In the genomic region with DNA sequence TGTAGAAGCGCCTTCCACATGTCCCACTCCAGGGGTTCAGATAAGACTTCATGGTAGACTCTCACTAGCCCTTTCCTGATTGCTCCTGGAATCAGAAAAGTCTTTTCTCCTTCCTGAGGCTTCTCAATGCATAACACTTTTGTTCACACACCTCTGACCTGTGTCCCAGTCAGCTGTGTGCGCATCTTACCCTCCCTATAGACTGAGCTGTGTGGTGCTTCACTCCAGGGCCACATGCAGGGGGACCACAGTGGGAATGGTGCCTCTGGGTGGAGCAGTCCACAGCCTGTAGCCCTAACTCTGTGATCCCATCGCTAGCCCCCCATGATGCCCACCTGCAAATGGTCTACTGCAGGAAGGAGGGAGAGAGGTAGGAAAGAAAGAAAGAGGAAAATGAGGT, we compare ENCODE assay signal across 21 cellular contexts.
"Had no signal": no experiment of that assay in that cellular context is flagged by ENCODE, and none has a peak within 500 bp of the region (broad histone marks: within the 10 kb centered on the region; RNA-seq: fewer than 3 reads in every experiment).

No MANE protein-coding gene starts in this region.

- H3K4me1 Mint-ChIP-seq: endodermal cell had no signal

- H3K4me1 ChIP-seq: lower lobe of right lung, parathyroid adenoma, right lobe of liver, transverse colon had no signal

- DNase-seq: dorsolateral prefrontal cortex; effector CD8-positive, alpha-beta T cell; endodermal cell; foreskin melanocyte; hypothalamus; immature natural killer cell; left ventricle myocardium superior; lower lobe of right lung; naive thymus-derived CD8-positive, alpha-beta T cell; small intestine; stimulated activated CD4-positive, alpha-beta T cell treated with anti-CD3 and anti-CD28 coated beads, Interleukin-15, amount 100 ng/mL, for 24 hours; stimulated activated CD4-positive, alpha-beta T cell treated with anti-CD3 and anti-CD28 coated beads, Interleukin-2, amount 100 ng/mL, for 48 hours; stimulated activated naive CD4-positive, alpha-beta T cell; stimulated activated naive CD8-positive, alpha-beta T cell treated with anti-CD3 and anti-CD28 coated beads, Interleukin-15, amount 100 ng/mL, for 72 hours; transverse colon had no signal

- H3K9me3 Mint-ChIP-seq: endodermal cell; immature natural killer cell; naive thymus-derived CD8-positive, alpha-beta T cell; stimulated activated naive CD8-positive, alpha-beta T cell treated with anti-CD3 and anti-CD28 coated beads, Interleukin-15, amount 100 ng/mL, for 72 hours had no signal

- H3K9me3 ChIP-seq: esophagus muscularis mucosa, lower lobe of right lung, neutrophil, right lobe of liver, suprapubic skin, transverse colon had no signal

- H3K36me3 Mint-ChIP-seq: immature natural killer cell had no signal

- H3K27me3 ChIP-seq: dorsolateral prefrontal cortex, esophagus muscularis mucosa, neutrophil, right lobe of liver, suprapubic skin, transverse colon had no signal

- H3K4me3 Mint-ChIP-seq: endodermal cell; immature natural killer cell; stimulated activated naive CD8-positive, alpha-beta T cell treated with anti-CD3 and anti-CD28 coated beads, Interleukin-15, amount 100 ng/mL, for 72 hours had no signal

- H3K27ac Mint-ChIP-seq: endodermal cell; progenitor cell of endocrine pancreas; stimulated activated naive CD8-positive, alpha-beta T cell treated with anti-CD3 and anti-CD28 coated beads, Interleukin-15, amount 100 ng/mL, for 72 hours had no signal

- H3K27me3 Mint-ChIP-seq: naive thymus-derived CD8-positive, alpha-beta T cell had no signal

- H3K79me2 ChIP-seq: parathyroid adenoma had no signal

- ATAC-seq: left ventricle myocardium superior; lower lobe of right lung; naive thymus-derived CD8-positive, alpha-beta T cell; right lobe of liver; stimulated activated naive CD8-positive, alpha-beta T cell treated with anti-CD3 and anti-CD28 coated beads, Interleukin-15, amount 100 ng/mL, for 72 hours had no signal

- H2AFZ ChIP-seq: parathyroid adenoma had no signal

- H3K36me3 ChIP-seq: esophagus muscularis mucosa, lower lobe of right lung, neutrophil, right lobe of liver, suprapubic skin, transverse colon had no signal

- H3K27ac ChIP-seq: dorsolateral prefrontal cortex, esophagus muscularis mucosa, lower lobe of right lung, neutrophil, parathyroid adenoma, right lobe of liver, suprapubic skin, transverse colon had no signal

- H3K9ac ChIP-seq: parathyroid adenoma had no signal
